1 cellular context compared by ENCODE assay signal in genomic region chr2:241503776-241504392, GRCh38.
TF ChIP-seq lines count a peak whose summit lies in the region.

No MANE protein-coding gene starts in this region.

TF ChIP-seq in WTC11, 78 proteins besides CTCF, POLR2A, EP300 and RAD21 (continued from another document):
- TF ChIP-seq, protein P1, sequence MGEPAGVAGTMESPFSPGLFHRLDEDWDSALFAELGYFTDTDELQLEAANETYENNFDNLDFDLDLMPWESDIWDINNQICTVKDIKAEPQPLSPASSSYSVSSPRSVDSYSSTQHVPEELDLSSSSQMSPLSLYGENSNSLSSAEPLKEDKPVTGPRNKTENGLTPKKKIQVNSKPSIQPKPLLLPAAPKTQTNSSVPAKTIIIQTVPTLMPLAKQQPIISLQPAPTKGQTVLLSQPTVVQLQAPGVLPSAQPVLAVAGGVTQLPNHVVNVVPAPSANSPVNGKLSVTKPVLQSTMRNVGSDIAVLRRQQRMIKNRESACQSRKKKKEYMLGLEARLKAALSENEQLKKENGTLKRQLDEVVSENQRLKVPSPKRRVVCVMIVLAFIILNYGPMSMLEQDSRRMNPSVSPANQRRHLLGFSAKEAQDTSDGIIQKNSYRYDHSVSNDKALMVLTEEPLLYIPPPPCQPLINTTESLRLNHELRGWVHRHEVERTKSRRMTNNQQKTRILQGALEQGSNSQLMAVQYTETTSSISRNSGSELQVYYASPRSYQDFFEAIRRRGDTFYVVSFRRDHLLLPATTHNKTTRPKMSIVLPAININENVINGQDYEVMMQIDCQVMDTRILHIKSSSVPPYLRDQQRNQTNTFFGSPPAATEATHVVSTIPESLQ (CRISPR knock-in tag; IDR thresholded peaks at IDR 0.05), result no peak
- TF ChIP-seq CDX4 (CRISPR knock-in tag; IDR thresholded peaks at IDR 0.05; ENCODE audit: borderline replicate concordance) (no peak), PRDM15 (CRISPR knock-in tag; IDR thresholded peaks at IDR 0.05) (no peak)
